Comparison of ENCODE assay signal across 8 cellular contexts in the genomic region with DNA sequence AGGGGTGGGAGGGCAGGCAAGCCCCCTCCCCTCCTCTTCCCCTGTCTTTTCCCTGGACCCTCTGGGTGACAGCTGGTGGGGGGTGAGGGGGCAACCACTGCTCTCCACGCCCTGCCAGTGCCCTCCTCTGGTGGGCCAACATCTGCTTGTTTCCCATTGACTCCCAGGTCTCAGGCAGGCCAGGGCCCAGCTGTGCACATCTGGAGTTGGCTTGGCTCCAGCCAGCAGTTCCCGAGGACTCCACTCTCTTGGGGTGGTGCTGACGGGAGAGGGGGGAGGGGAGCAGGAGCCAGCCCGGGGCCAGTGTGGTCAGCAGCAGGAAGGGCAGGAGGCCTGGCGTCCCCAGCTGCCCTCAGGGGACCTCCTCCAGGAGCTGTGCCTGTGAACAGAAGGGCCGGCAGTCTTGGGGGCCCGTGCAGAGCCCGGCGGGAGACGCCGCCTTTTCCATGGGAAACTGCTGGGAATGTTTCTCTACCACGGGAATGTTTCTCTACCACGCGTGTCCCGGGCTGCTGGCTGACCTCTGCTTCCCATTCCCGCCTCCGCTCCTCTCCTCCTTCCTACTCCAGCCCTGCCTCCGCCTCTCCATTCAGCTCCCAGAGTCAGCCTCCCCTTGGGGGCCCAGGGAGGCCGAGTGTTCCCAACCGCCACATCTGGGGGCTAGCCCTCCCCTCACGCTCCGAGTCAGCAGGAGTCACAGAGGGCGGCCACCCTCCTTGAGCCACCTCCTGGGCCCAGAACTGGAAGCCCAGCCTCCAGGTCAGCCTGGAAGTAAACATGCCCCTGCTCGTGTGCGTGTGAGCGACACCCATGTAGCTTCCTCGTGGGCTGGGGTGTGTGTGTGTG. TPM values are rescaled to one million over a fixed set of nuclear protein-coding genes. Genes with fewer than 3 reads are reported as not detected.
A peak's percentile ranks its signal among the peaks of the same experiment; 100 is the strongest.
DNase-seq lines count a peak whose midpoint lies in the region; ATAC-seq and TF ChIP-seq lines count a peak whose summit lies in the region.

No MANE protein-coding gene starts in this region.

- DNase-seq in HK-2 (ENCODE audit: unreplicated experiment) (peak; percentile 33), MCF 10A (ENCODE audit: unreplicated experiment) (no peak), left kidney (ENCODE audit: low read depth, low spot score) (peak; percentile 84), stromal cell of bone marrow (ENCODE audit: low read depth) (peak; percentile 80), CD14-positive monocyte (ENCODE audit: low spot score) (no peak), MM.1S (no peak), GF-D8 (lab: John Stamatoyannopoulos, UW) (no peak)

- no peak overlapping the region for H3K4me3 ChIP-seq in MM.1S (ENCODE audit: low read length)

- ATAC-seq in GM18873 (IDR thresholded peaks at IDR 0.05; ENCODE audit: low FRiP score, unreplicated experiment), result no peak

- peaks cover 5% of the 10 kb centered on the region; the same call in 1 of the 2 replicates for H3K4me1 ChIP-seq in MM.1S (ENCODE audit: low read length)

- peak overlapping the region; percentile 9 for H3K27ac Mint-ChIP-seq in MCF 10A (ENCODE audit: low read depth, unreplicated experiment)
- peak overlapping the region in 1 of 7 donors; percentile 37 for H3K27ac Mint-ChIP-seq in CD14-positive monocyte

- H3K36me3 ChIP-seq in MM.1S (replicated peaks; ENCODE audit: insufficient read depth, low read length), result no peaks in the 10 kb centered on the region

- H3F3A ChIP-seq in MM.1S (ENCODE audit: insufficient read depth, low read length), result no peaks in the 10 kb centered on the region

- H3K9me3 Mint-ChIP-seq in MCF 10A (ENCODE audit: unreplicated experiment) (no peaks in the 10 kb centered on the region), CD14-positive monocyte (peaks cover 0 to 3% (median 0%) of the 10 kb centered on the region in 7 donors)

- CTCF ChIA-PET in MCF 10A (lab: Yijun Ruan, JAX), result interaction anchor here (0.6 to 3.8 kb wide), 5 partner anchors 16 to 94 kb away, joined by 3 to 18 read pairs (median 9); no protein-coding TSS in a partner anchor

- H2AFZ ChIP-seq in MM.1S (ENCODE audit: low read length), result no peak overlapping the region

- H3K79me2 ChIP-seq in MM.1S (ENCODE audit: low read length), result no peaks in the 10 kb centered on the region

- H3K27ac ChIP-seq in MM.1S (ENCODE audit: low read length), result no peak overlapping the region

- intact Hi-C loops in MCF 10A (cut with micrococcal nuclease) (no loop called here), CD14-positive monocyte (cut with micrococcal nuclease) (loop anchor here in 1 of 2 donors (10.0 kb wide), 1 partner anchor 175 kb away; no protein-coding TSS in a partner anchor)

- H4K20me1 ChIP-seq in MM.1S (ENCODE audit: insufficient read depth, low read length), result no peaks in the 10 kb centered on the region

- H3K4me1 Mint-ChIP-seq in MCF 10A (ENCODE audit: insufficient read depth, unreplicated experiment) (peaks cover 22% of the 10 kb centered on the region), CD14-positive monocyte (peaks cover 18% of the 10 kb centered on the region)

- H3K9ac ChIP-seq in MM.1S (ENCODE audit: low read length), result no peak overlapping the region

- peaks cover 68% of the 10 kb centered on the region for H3K27me3 ChIP-seq in MM.1S (replicated peaks; ENCODE audit: insufficient read depth, low read length)

- no peaks in the 10 kb centered on the region for H3K9me2 ChIP-seq in MM.1S (replicated peaks; ENCODE audit: insufficient read depth, low read length)

- H3K4me3 Mint-ChIP-seq in MCF 10A (ENCODE audit: unreplicated experiment), result no peak overlapping the region
- H3K4me3 Mint-ChIP-seq in CD14-positive monocyte, result peak overlapping the region in 1 of 2 donors; percentile 27

- H3K4me2 ChIP-seq in MM.1S (ENCODE audit: low read depth, low read length), result no peak overlapping the region

- POLR2A ChIA-PET in MCF 10A (lab: Yijun Ruan, JAX), result interaction anchor here (0.6 to 5.0 kb wide), 9 partner anchors 11 to 1512 kb away, joined by 3 to 55 read pairs (median 4); a partner anchor contains a TSS

- H3K36me3 Mint-ChIP-seq in MCF 10A (ENCODE audit: insufficient read depth, unreplicated experiment) (no peaks in the 10 kb centered on the region), CD14-positive monocyte (no peaks in the 10 kb centered on the region)

- no peak for TF ChIP-seq CTCF in MCF 10A (IDR thresholded peaks at IDR 0.05; ENCODE audit: unreplicated experiment)
- TF ChIP-seq CTCF in CD14-positive monocyte (IDR thresholded peaks at IDR 0.05), result no peak
- no peak for TF ChIP-seq CTCF in MM.1S (IDR thresholded peaks at IDR 0.05; ENCODE audit: low read length)

- H3K9me3 ChIP-seq in MM.1S (replicated peaks; ENCODE audit: insufficient read depth, low read length), result no peaks in the 10 kb centered on the region

- BruUV-seq in MCF 10A (replicated peaks; lab: Mats Ljungman, UMichigan), result no TSS peak

- no peaks in the 10 kb centered on the region for H3K27me3 Mint-ChIP-seq in MCF 10A (ENCODE audit: insufficient read depth, unreplicated experiment)
- peaks cover 20 to 28% (median 27%) of the 10 kb centered on the region in 3 donors for H3K27me3 Mint-ChIP-seq in CD14-positive monocyte (ENCODE audit: low read depth in 3 of 3)

RNA-seq across cellular contexts. Expression of a gene that starts 7.6 kb away (rescaled TPM):
- not detected in 2 replicates for total RNA-seq in MCF 10A (2022)
- not detected for polyA plus RNA-seq in CD14-positive monocyte

RNA-seq across cellular contexts. Expression of a gene that starts 10.0 kb away (rescaled TPM):
- total RNA-seq in MCF 10A (2022), result not detected in 2 replicates
- polyA plus RNA-seq in CD14-positive monocyte, result not detected

RNA-seq across cellular contexts. Expression of a gene that starts 28.6 kb away (rescaled TPM):
- total RNA-seq in MCF 10A (2022), result 17.5 and 33.4 TPM in 2 replicates
- 10 to 100 TPM; 36.9 to 68.6 TPM for polyA plus RNA-seq in CD14-positive monocyte

RNA-seq across cellular contexts. Expression of a gene that starts 55.8 kb away (rescaled TPM):
- total RNA-seq in MCF 10A (2022), result 5.0 and 7.7 TPM in 2 replicates
- 10 to 100 TPM in 1 of 2 donors, 1 to 10 TPM in 1; 8.3 to 11.8 TPM for polyA plus RNA-seq in CD14-positive monocyte

Comparison
In these comparisons a context has a peak if more than half of its experiments do, and no peak if none do; other contexts are left out.
1. DNase-seq: peak in HK-2 (single experiment), left kidney (single experiment) and stromal cell of bone marrow (single experiment); none in MCF 10A (single experiment), CD14-positive monocyte (single experiment), MM.1S (single experiment) and GF-D8 (single experiment).